1 cellular context compared by ENCODE assay signal in the genomic region with DNA sequence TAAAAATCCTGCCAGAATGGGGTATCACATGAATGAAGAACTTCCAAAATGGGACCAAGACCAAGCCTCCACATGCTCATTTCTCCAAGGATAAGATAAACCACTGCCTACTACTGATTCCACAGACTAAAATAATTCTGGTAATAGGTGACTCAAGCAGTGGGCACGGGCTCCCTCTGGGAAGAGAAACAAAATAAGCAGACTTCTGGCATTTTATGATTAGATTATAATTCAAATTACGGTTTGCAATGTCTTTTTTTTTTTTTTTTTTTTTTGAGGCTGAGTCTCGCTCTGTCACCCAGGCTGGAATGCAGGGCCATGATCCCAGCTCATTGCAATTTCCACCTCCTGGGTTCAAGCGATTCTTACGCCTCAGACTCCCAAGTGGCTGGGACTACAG.
TF ChIP-seq lines count a peak whose summit lies in the region.

No MANE protein-coding gene starts in this region.

TF ChIP-seq in WTC11, 78 proteins besides CTCF, POLR2A, EP300 and RAD21 (continued from another document):
- TF ChIP-seq, protein P1, sequence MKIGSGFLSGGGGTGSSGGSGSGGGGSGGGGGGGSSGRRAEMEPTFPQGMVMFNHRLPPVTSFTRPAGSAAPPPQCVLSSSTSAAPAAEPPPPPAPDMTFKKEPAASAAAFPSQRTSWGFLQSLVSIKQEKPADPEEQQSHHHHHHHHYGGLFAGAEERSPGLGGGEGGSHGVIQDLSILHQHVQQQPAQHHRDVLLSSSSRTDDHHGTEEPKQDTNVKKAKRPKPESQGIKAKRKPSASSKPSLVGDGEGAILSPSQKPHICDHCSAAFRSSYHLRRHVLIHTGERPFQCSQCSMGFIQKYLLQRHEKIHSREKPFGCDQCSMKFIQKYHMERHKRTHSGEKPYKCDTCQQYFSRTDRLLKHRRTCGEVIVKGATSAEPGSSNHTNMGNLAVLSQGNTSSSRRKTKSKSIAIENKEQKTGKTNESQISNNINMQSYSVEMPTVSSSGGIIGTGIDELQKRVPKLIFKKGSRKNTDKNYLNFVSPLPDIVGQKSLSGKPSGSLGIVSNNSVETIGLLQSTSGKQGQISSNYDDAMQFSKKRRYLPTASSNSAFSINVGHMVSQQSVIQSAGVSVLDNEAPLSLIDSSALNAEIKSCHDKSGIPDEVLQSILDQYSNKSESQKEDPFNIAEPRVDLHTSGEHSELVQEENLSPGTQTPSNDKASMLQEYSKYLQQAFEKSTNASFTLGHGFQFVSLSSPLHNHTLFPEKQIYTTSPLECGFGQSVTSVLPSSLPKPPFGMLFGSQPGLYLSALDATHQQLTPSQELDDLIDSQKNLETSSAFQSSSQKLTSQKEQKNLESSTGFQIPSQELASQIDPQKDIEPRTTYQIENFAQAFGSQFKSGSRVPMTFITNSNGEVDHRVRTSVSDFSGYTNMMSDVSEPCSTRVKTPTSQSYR (CRISPR knock-in tag; IDR thresholded peaks at IDR 0.05): no peak
TF ChIP-seq in WTC11: peak in this region for 0.
